Comparison of ENCODE assay signal across 8 cellular contexts in the genomic region with DNA sequence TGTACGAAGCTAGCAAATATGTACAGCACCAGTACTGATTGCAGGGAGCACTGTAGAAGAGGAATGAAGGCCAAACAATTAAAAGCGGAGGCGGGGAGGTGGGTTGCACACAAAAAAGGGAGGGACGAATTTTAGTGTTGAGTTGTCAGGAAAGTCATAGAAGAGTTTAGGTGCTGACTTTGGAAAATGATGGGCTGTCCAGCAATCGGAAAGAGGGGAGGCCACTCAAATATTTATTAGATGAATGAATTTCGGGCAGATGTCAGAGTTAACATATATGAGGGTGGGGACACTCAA. TPM values are rescaled to one million over a fixed set of nuclear protein-coding genes. Genes with fewer than 3 reads are reported as not detected.
DNase-seq lines count a peak whose midpoint lies in the region; ATAC-seq and TF ChIP-seq lines count a peak whose summit lies in the region.

No MANE protein-coding gene starts in this region.

- peak overlapping the region; percentile 98 for H3K27ac Mint-ChIP-seq in CD8-positive, alpha-beta T cell

- peaks cover 48% of the 10 kb centered on the region for H3K4me1 Mint-ChIP-seq in CD8-positive, alpha-beta T cell (ENCODE audit: low read depth)

- no peaks in the 10 kb centered on the region for H3K36me3 ChIP-seq in CD8-positive, alpha-beta T cell (ENCODE audit: insufficient read depth, low read length)
- H3K36me3 ChIP-seq in Peyer's patch = no peaks in the 10 kb centered on the region
- H3K36me3 ChIP-seq in osteoblast (ENCODE audit: insufficient read depth, low read length) = no peaks in the 10 kb centered on the region

- no peak for ATAC-seq in CD8-positive, alpha-beta T cell
- no peak for ATAC-seq in HG02981 (IDR thresholded peaks at IDR 0.05; ENCODE audit: unreplicated experiment)
- no peak for ATAC-seq in GM18868 (IDR thresholded peaks at IDR 0.05; ENCODE audit: unreplicated experiment)

- TF ChIP-seq POLR2A in Peyer's patch (IDR thresholded peaks at IDR 0.05) = no peak

- peaks cover 13% of the 10 kb centered on the region for H4K20me1 ChIP-seq in osteoblast (ENCODE audit: insufficient read depth, low read length)

- peak overlapping the region; percentile 97 for H2AFZ ChIP-seq in osteoblast (ENCODE audit: low read length)

- H3K4me1 ChIP-seq in CD8-positive, alpha-beta T cell (ENCODE audit: insufficient read depth, low read length) = peaks cover 33% of the 10 kb centered on the region
- H3K4me1 ChIP-seq in Peyer's patch (peaks cover 0 to 12% (median 0%) of the 10 kb centered on the region in 4 donors), osteoblast (ENCODE audit: insufficient read depth, low read length) (no peaks in the 10 kb centered on the region)

- DNase-seq in CD8-positive, alpha-beta T cell = no peak
- DNase-seq in Peyer's patch (no peak), epithelial cell of esophagus (ENCODE audit: low read depth) (no peak), osteoblast (ENCODE audit: insufficient read length, low spot score, missing footprints) (no peak), posterior cingulate gyrus (no peak)
- no peak for DNase-seq in central memory CD4-positive, alpha-beta T cell

- no peak for TF ChIP-seq CTCF in CD8-positive, alpha-beta T cell (IDR thresholded peaks at IDR 0.05)
- TF ChIP-seq CTCF in Peyer's patch (IDR thresholded peaks at IDR 0.05) (no peak), epithelial cell of esophagus (IDR thresholded peaks at IDR 0.05; ENCODE audit: insufficient read depth, low read depth, low read length, missing control alignments) (no peak), osteoblast (IDR thresholded peaks at IDR 0.05; ENCODE audit: extremely low read depth, low read depth, low read length) (no peak)

- peak overlapping the region; percentile 94 for H3K4me2 ChIP-seq in osteoblast (ENCODE audit: insufficient read depth, low read length)

- H3K27ac ChIP-seq in CD8-positive, alpha-beta T cell (ENCODE audit: low read depth, low read length) = peak overlapping the region; percentile 92
- H3K27ac ChIP-seq in Peyer's patch = peak overlapping the region; percentile 88 to 92 (median 90)
- peak overlapping the region; percentile 97 for H3K27ac ChIP-seq in osteoblast (ENCODE audit: low read depth, low read length)

- peaks cover 46% of the 10 kb centered on the region for H3K79me2 ChIP-seq in osteoblast (ENCODE audit: insufficient read depth, low read length)

- H3K27me3 ChIP-seq in CD8-positive, alpha-beta T cell (ENCODE audit: insufficient read depth, low read length) = no peaks in the 10 kb centered on the region
- H3K27me3 ChIP-seq in Peyer's patch (no peaks in the 10 kb centered on the region), osteoblast (ENCODE audit: insufficient read depth, low read length) (no peaks in the 10 kb centered on the region)

- POLR2A ChIA-PET in CD8-positive, alpha-beta T cell (lab: Charles Lee) = interaction anchor here (1.2 to 3.6 kb wide), 12 partner anchors 10 to 726 kb away, joined by 3 to 111 read pairs (median 6); partner anchors contain the start of genes CTH, LRRC40, SRSF11 and ZRANB2

- intact Hi-C loops in CD8-positive, alpha-beta T cell (cut with DNase I, micrococcal nuclease) = loop anchor here in 1 of 2 experiments (2.0 kb wide), 1 partner anchor 134 kb away; the partner anchor contains the start of gene SRSF11
- intact Hi-C loops in posterior cingulate gyrus (cut with DNase I) = loop anchor here (2.0 kb wide), 1 partner anchor 56 kb away; the partner anchor contains the start of gene CTH

- no peaks in the 10 kb centered on the region for H3K9me3 Mint-ChIP-seq in CD8-positive, alpha-beta T cell

- CTCF ChIA-PET in CD8-positive, alpha-beta T cell (lab: Charles Lee) = interaction anchor here (1.2 to 1.7 kb wide), 3 partner anchors 11 to 70 kb away, joined by 3 to 11 read pairs (median 3); partner anchors contain the start of gene CTH

- H3K27me3 Mint-ChIP-seq in CD8-positive, alpha-beta T cell (ENCODE audit: low read depth) = no peaks in the 10 kb centered on the region

- H3K4me3 ChIP-seq in CD8-positive, alpha-beta T cell (ENCODE audit: low read depth, low read length) = peak overlapping the region; percentile 79
- H3K4me3 ChIP-seq in Peyer's patch (peak overlapping the region; percentile 79 to 95 (median 90)), epithelial cell of esophagus (ENCODE audit: low read length) (peak overlapping the region; percentile 81), osteoblast (ENCODE audit: insufficient read depth, low read length) (peak overlapping the region; percentile 94)

- no peaks in the 10 kb centered on the region for H3K9me3 ChIP-seq in CD8-positive, alpha-beta T cell (ENCODE audit: low read length)
- H3K9me3 ChIP-seq in Peyer's patch (no peaks in the 10 kb centered on the region), osteoblast (ENCODE audit: low read depth, low read length) (no peaks in the 10 kb centered on the region)

- H3K36me3 Mint-ChIP-seq in CD8-positive, alpha-beta T cell = peaks cover 32% of the 10 kb centered on the region

- peak overlapping the region; percentile 93 for H3K4me3 Mint-ChIP-seq in CD8-positive, alpha-beta T cell

RNA-seq across cellular contexts. Expression of gene ANKRD13C, which starts 0.5 kb away (rescaled TPM):
- 10 to 100 TPM; 40.0 to 40.9 TPM for total RNA-seq in CD8-positive, alpha-beta T cell
- 10 to 100 TPM; 21.2 to 52.0 (median 23.9) TPM for total RNA-seq in Peyer's patch
- total RNA-seq in osteoblast = 36.2 and 39.1 TPM in 2 replicates

RNA-seq across cellular contexts. Expression of gene CTH, which starts 56.0 kb away (rescaled TPM):
- total RNA-seq in CD8-positive, alpha-beta T cell = 10 to 100 TPM; 15.5 to 19.1 TPM
- total RNA-seq in Peyer's patch = 1 to 10 TPM; 1.7 to 4.4 (median 2.8) TPM
- 11.2 and 13.8 TPM in 2 replicates for total RNA-seq in osteoblast
